ENCODE assay signal across 25 cellular contexts in the genomic region with DNA sequence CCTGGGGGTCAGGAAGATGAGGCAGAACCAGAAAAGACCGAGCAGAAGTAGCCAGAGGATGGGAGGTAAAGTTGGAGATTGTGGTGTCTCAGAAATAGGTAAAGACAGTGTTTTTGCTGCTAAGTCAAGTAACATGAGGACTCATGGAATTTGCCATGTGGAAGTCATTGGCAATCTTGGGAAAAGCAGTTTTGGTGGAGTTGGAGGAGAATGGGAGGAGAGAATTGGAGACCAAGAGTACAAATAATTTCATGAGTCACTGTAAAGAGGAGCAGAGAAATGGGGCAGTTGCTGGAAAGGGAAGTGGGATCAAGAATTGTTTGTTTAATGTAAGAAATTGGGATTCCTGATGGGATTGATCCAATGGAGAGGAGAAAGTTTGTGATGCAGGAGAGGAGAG.
"Had no signal": no experiment of that assay in that cellular context is flagged by ENCODE, and none has a peak within 500 bp of the region (broad histone marks: within the 10 kb centered on the region; RNA-seq: fewer than 3 reads in every experiment).

No MANE protein-coding gene starts in this region.

- H3K36me3 Mint-ChIP-seq: memory B cell, natural killer cell had no signal

- H3K79me2 ChIP-seq: hepatocyte, parathyroid adenoma had no signal

- H3K9me3 ChIP-seq: gastroesophageal sphincter, heart left ventricle, neutrophil, stomach, thyroid gland, vagina had no signal

- H3K27me3 ChIP-seq: foreskin keratinocyte, heart left ventricle, hepatocyte, stomach, thyroid gland, vagina had no signal

- DNase-seq: dorsolateral prefrontal cortex; effector CD4-positive, alpha-beta T cell; foreskin keratinocyte; heart left ventricle; kidney; natural killer cell; stimulated activated CD4-positive, alpha-beta T cell treated with anti-CD3 and anti-CD28 coated beads, Interleukin-12 subunit alpha, Interleukin-12 subunit beta, amount 100 ng/mL, for 4 hours; stimulated activated CD4-positive, alpha-beta T cell treated with anti-CD3 and anti-CD28 coated beads, Interleukin-1b, Interleukin-23, amount 100 ng/mL, for 48 hours; stimulated activated CD4-positive, alpha-beta T cell treated with anti-CD3 and anti-CD28 coated beads, Interleukin-4, amount 100 ng/mL, for 1 hour; stimulated activated CD8-positive, alpha-beta memory T cell treated with anti-CD3 and anti-CD28 coated beads, Interleukin-4, amount 100 ng/mL, for 48 hours; stimulated activated naive CD4-positive, alpha-beta T cell treated with Interleukin-2 at 50 U/mL for 16 hours; stomach; thyroid gland; trophoblast cell had no signal

- H3K4me3 ChIP-seq: dorsolateral prefrontal cortex, gastroesophageal sphincter, heart left ventricle, hepatocyte, lung, smooth muscle cell, stomach, thyroid gland, vagina had no signal

- H3K4me3 Mint-ChIP-seq: memory B cell, natural killer cell had no signal

- ATAC-seq: foreskin keratinocyte, gastroesophageal sphincter, heart left ventricle, left lobe of liver, natural killer cell, sciatic nerve had no signal

- H3K4me1 ChIP-seq: foreskin keratinocyte, gastroesophageal sphincter, parathyroid adenoma, stomach, thyroid gland, vagina had no signal

- H3K27ac Mint-ChIP-seq: memory B cell, natural killer cell, progenitor cell of endocrine pancreas had no signal

- H3K4me2 ChIP-seq: hepatocyte, smooth muscle cell had no signal

- FAIRE-seq: kidney had no signal

- H3K9ac ChIP-seq: parathyroid adenoma had no signal

- H3K9me3 Mint-ChIP-seq: natural killer cell had no signal

- H3K36me3 ChIP-seq: gastroesophageal sphincter, heart left ventricle, neutrophil, stomach, thyroid gland, vagina had no signal

- H3K4me1 Mint-ChIP-seq: memory B cell, natural killer cell had no signal

- H2AFZ ChIP-seq: hepatocyte, parathyroid adenoma had no signal

- H3K27ac ChIP-seq: dorsolateral prefrontal cortex, foreskin keratinocyte, gastroesophageal sphincter, hepatocyte, neutrophil, parathyroid adenoma, stomach, thyroid gland, vagina had no signal
